Comparison of ENCODE assay signal across 28 cellular contexts in genomic region chr4:81503586-81503985, GRCh38. TPM values are rescaled to one million over a fixed set of nuclear protein-coding genes. Genes with fewer than 3 reads are reported as not detected.
A peak's percentile ranks its signal among the peaks of the same experiment; 100 is the strongest.
DNase-seq lines count a peak whose midpoint lies in the region; ATAC-seq and TF ChIP-seq lines count a peak whose summit lies in the region.
"Had no signal": no experiment of that assay in that cellular context is flagged by ENCODE, and none has a peak within 500 bp of the region (broad histone marks: within the 10 kb centered on the region; RNA-seq: fewer than 3 reads in every experiment).

No MANE protein-coding gene starts in this region.

- H3K36me3 ChIP-seq in upper lobe of left lung, result no peaks in the 10 kb centered on the region
- H3K36me3 ChIP-seq: breast epithelium, colonic mucosa, HAP-1, heart right ventricle, spleen, suprapubic skin had no signal

- ATAC-seq in memory B cell (ENCODE audit: low read depth) (no peak), upper lobe of left lung (ENCODE audit: low FRiP score in 2 of 2) (no peak), GM21515 (IDR thresholded peaks at IDR 0.05; ENCODE audit: unreplicated experiment) (no peak)
- ATAC-seq: activated CD8-positive, alpha-beta memory T cell treated with anti-CD3 and anti-CD28 coated beads, Interleukin-2, amount 10 ng/mL, durations not matched to agents 7 days and 5 days; activated T-cell treated with anti-CD3 and anti-CD28 coated beads, Interleukin-2, amount 50 U/mL, for 72 hours; heart right ventricle; mucosa of descending colon; right cardiac atrium had no signal

- H3K27me3 ChIP-seq in upper lobe of left lung, result no peaks in the 10 kb centered on the region
- H3K27me3 ChIP-seq: breast epithelium, colonic mucosa, heart right ventricle, spleen, suprapubic skin had no signal

- TF ChIP-seq EP300 in upper lobe of left lung (IDR thresholded peaks at IDR 0.05), result no peak

- peaks cover 30 to 39% (median 37%) of the 10 kb centered on the region in 4 donors for H3K4me1 ChIP-seq in upper lobe of left lung
- H3K4me1 ChIP-seq: breast epithelium, colonic mucosa, HAP-1 had no signal

- no peak for TF ChIP-seq POLR2A in upper lobe of left lung (IDR thresholded peaks at IDR 0.05)

- peaks cover 40% of the 10 kb centered on the region for H3K4me1 Mint-ChIP-seq in memory B cell
- peaks cover 31% of the 10 kb centered on the region for H3K4me1 Mint-ChIP-seq in activated T-helper 1 cell treated with anti-CD3 and anti-CD28 coated beads, Interleukin-12 subunit alpha, Interleukin-12 subunit beta, Interleukin-2, Interleukin-4 antibody, amounts not matched to agents 30 ng/mL and 10 ng/mL and 1 ng/mL, durations not matched to agents 14 hours and 24 hours and 36 hours (ENCODE audit: low read depth)

- DNase-seq in NCI-H1694 (lab: John Stamatoyannopoulos, UW) (peak; percentile 90), NCI-H82 treated with DMSO at 0.1 percent for 48 hours (lab: John Stamatoyannopoulos, UW; ENCODE audit: unreplicated experiment) (peak; percentile 53), memory B cell (ENCODE audit: low spot score in 2 of 2) (no peak), upper lobe of left lung (no peak), NCI-H1436 (lab: John Stamatoyannopoulos, UW) (no peak)
- no peak for DNase-seq in activated T-helper 1 cell treated with anti-CD3 and anti-CD28 coated beads, Interleukin-12 subunit alpha, Interleukin-12 subunit beta, Interleukin-2, Interleukin-4 antibody, amounts not matched to agents 30 ng/mL and 10 ng/mL and 1 ng/mL, durations not matched to agents 14 hours and 24 hours and 36 hours (ENCODE audit: low spot score)
- DNase-seq: activated CD4-positive, alpha-beta T cell treated with anti-CD3 and anti-CD28 coated beads, Interleukin-2, amount 10 ng/mL, durations not matched to agents 7 days and 5 days; activated CD8-positive, alpha-beta memory T cell treated with anti-CD3 and anti-CD28 coated beads, Interleukin-2, amount 10 ng/mL, durations not matched to agents 7 days and 5 days; activated naive CD4-positive, alpha-beta T cell treated with anti-CD3 and anti-CD28 coated beads, Interleukin-2, amount 10 ng/mL, durations not matched to agents 7 days and 5 days; activated T-cell treated with anti-CD3 and anti-CD28 coated beads, Interleukin-2, amount 50 U/mL, for 72 hours; CD4-positive, alpha-beta memory T cell; colonic mucosa; DMS153; heart right ventricle; IMR-90; mucosa of descending colon; NCI-H1048; NCI-H1930; NCI-H345; right cardiac atrium; SHP77 treated with DMSO at 0.1 percent for 48 hours; spleen had no signal

- WGBS in upper lobe of left lung, 2 donors, result 80 to 84% methylated on average over 4 of the region's 4 CpGs

- intact Hi-C loops in activated T-helper 1 cell treated with anti-CD3 and anti-CD28 coated beads, Interleukin-12 subunit alpha, Interleukin-12 subunit beta, Interleukin-2, Interleukin-4 antibody, amounts not matched to agents 30 ng/mL and 10 ng/mL and 1 ng/mL, durations not matched to agents 14 hours and 24 hours and 36 hours (cut with micrococcal nuclease), result no loop called here

- no peaks in the 10 kb centered on the region for H3K9me3 ChIP-seq in upper lobe of left lung
- H3K9me3 ChIP-seq: breast epithelium, colonic mucosa, HAP-1, heart right ventricle, mucosa of descending colon, spleen, suprapubic skin had no signal

- H3K9me3 Mint-ChIP-seq in memory B cell, result no peaks in the 10 kb centered on the region
- H3K9me3 Mint-ChIP-seq in activated T-helper 1 cell treated with anti-CD3 and anti-CD28 coated beads, Interleukin-12 subunit alpha, Interleukin-12 subunit beta, Interleukin-2, Interleukin-4 antibody, amounts not matched to agents 30 ng/mL and 10 ng/mL and 1 ng/mL, durations not matched to agents 14 hours and 24 hours and 36 hours, result no peaks in the 10 kb centered on the region
- H3K9me3 Mint-ChIP-seq: activated CD4-positive, alpha-beta T cell treated with anti-CD3 and anti-CD28 coated beads, Interleukin-2, amount 10 ng/mL, durations not matched to agents 7 days and 5 days; activated naive CD4-positive, alpha-beta T cell treated with anti-CD3 and anti-CD28 coated beads, Interleukin-2, amount 10 ng/mL, durations not matched to agents 7 days and 5 days; activated T-cell treated with anti-CD3 and anti-CD28 coated beads, Interleukin-2, amount 50 U/mL, for 72 hours; CD4-positive, alpha-beta memory T cell had no signal

- no peak overlapping the region for H3K4me3 ChIP-seq in upper lobe of left lung
- H3K4me3 ChIP-seq: breast epithelium, colonic mucosa, HAP-1, heart right ventricle, mucosa of descending colon, spleen, suprapubic skin had no signal

- peak overlapping the region; percentile 90 for H3K27ac Mint-ChIP-seq in memory B cell
- H3K27ac Mint-ChIP-seq in activated T-helper 1 cell treated with anti-CD3 and anti-CD28 coated beads, Interleukin-12 subunit alpha, Interleukin-12 subunit beta, Interleukin-2, Interleukin-4 antibody, amounts not matched to agents 30 ng/mL and 10 ng/mL and 1 ng/mL, durations not matched to agents 14 hours and 24 hours and 36 hours, result no peak overlapping the region
- H3K27ac Mint-ChIP-seq: activated CD8-positive, alpha-beta memory T cell treated with anti-CD3 and anti-CD28 coated beads, Interleukin-2, amount 10 ng/mL, durations not matched to agents 7 days and 5 days; activated naive CD4-positive, alpha-beta T cell treated with anti-CD3 and anti-CD28 coated beads, Interleukin-2, amount 10 ng/mL, durations not matched to agents 7 days and 5 days; activated T-cell treated with anti-CD3 and anti-CD28 coated beads, Interleukin-2, amount 50 U/mL, for 72 hours had no signal

- H3K36me3 Mint-ChIP-seq in memory B cell, result no peaks in the 10 kb centered on the region
- H3K36me3 Mint-ChIP-seq in activated T-helper 1 cell treated with anti-CD3 and anti-CD28 coated beads, Interleukin-12 subunit alpha, Interleukin-12 subunit beta, Interleukin-2, Interleukin-4 antibody, amounts not matched to agents 30 ng/mL and 10 ng/mL and 1 ng/mL, durations not matched to agents 14 hours and 24 hours and 36 hours (ENCODE audit: low read depth), result no peaks in the 10 kb centered on the region
- H3K36me3 Mint-ChIP-seq: activated naive CD4-positive, alpha-beta T cell treated with anti-CD3 and anti-CD28 coated beads, Interleukin-2, amount 10 ng/mL, durations not matched to agents 7 days and 5 days; CD4-positive, alpha-beta memory T cell had no signal

- peak overlapping the region; percentile 78 to 89 (median 83) for H3K27ac ChIP-seq in upper lobe of left lung
- H3K27ac ChIP-seq: VCaP had no signal

- no peak for TF ChIP-seq CTCF in upper lobe of left lung (IDR thresholded peaks at IDR 0.05)

- H3K4me3 Mint-ChIP-seq in memory B cell, result no peak overlapping the region
- no peak overlapping the region for H3K4me3 Mint-ChIP-seq in activated T-helper 1 cell treated with anti-CD3 and anti-CD28 coated beads, Interleukin-12 subunit alpha, Interleukin-12 subunit beta, Interleukin-2, Interleukin-4 antibody, amounts not matched to agents 30 ng/mL and 10 ng/mL and 1 ng/mL, durations not matched to agents 14 hours and 24 hours and 36 hours
- H3K4me3 Mint-ChIP-seq: activated CD4-positive, alpha-beta T cell treated with anti-CD3 and anti-CD28 coated beads, Interleukin-2, amount 10 ng/mL, durations not matched to agents 7 days and 5 days; activated CD8-positive, alpha-beta memory T cell treated with anti-CD3 and anti-CD28 coated beads, Interleukin-2, amount 10 ng/mL, durations not matched to agents 7 days and 5 days; activated naive CD4-positive, alpha-beta T cell treated with anti-CD3 and anti-CD28 coated beads, Interleukin-2, amount 10 ng/mL, durations not matched to agents 7 days and 5 days; activated T-cell treated with anti-CD3 and anti-CD28 coated beads, Interleukin-2, amount 50 U/mL, for 72 hours had no signal

- no peaks in the 10 kb centered on the region for H3K27me3 Mint-ChIP-seq in memory B cell
- peaks cover 17% of the 10 kb centered on the region for H3K27me3 Mint-ChIP-seq in activated T-helper 1 cell treated with anti-CD3 and anti-CD28 coated beads, Interleukin-12 subunit alpha, Interleukin-12 subunit beta, Interleukin-2, Interleukin-4 antibody, amounts not matched to agents 30 ng/mL and 10 ng/mL and 1 ng/mL, durations not matched to agents 14 hours and 24 hours and 36 hours (ENCODE audit: insufficient read depth)
- H3K27me3 Mint-ChIP-seq: CD4-positive, alpha-beta memory T cell had no signal

RNA-seq across cellular contexts. Expression of gene RASGEF1B, which starts 31.9 kb away (rescaled TPM):
- total RNA-seq in upper lobe of left lung, result 10 to 100 TPM; 45.7 to 81.2 (median 71.4) TPM
- 3.6 and 3.7 TPM in 2 replicates for total RNA-seq in activated T-helper 1 cell treated with anti-CD3 and anti-CD28 coated beads, Interleukin-12 subunit alpha, Interleukin-12 subunit beta, Interleukin-2, Interleukin-4 antibody, amounts not matched to agents 30 ng/mL and 10 ng/mL and 1 ng/mL, durations not matched to agents 14 hours and 24 hours and 36 hours
- total RNA-seq: fibroblast of villous mesenchyme had no signal

Comparison
In these comparisons a context has a peak if more than half of its experiments do, and no peak if none do; other contexts are left out.
1. DNase-seq: peak in NCI-H1694 (single experiment) and NCI-H82 treated with DMSO at 0.1 percent for 48 hours (single experiment); none in memory B cell (0 of 2), upper lobe of left lung (0 of 2), activated T-helper 1 cell treated with anti-CD3 and anti-CD28 coated beads, Interleukin-12 subunit alpha, Interleukin-12 subunit beta, Interleukin-2, Interleukin-4 antibody, amounts not matched to agents 30 ng/mL and 10 ng/mL and 1 ng/mL, durations not matched to agents 14 hours and 24 hours and 36 hours (single experiment) and NCI-H1436 (single experiment).